ENCODE assay signal across 13 cellular contexts in the genomic region with DNA sequence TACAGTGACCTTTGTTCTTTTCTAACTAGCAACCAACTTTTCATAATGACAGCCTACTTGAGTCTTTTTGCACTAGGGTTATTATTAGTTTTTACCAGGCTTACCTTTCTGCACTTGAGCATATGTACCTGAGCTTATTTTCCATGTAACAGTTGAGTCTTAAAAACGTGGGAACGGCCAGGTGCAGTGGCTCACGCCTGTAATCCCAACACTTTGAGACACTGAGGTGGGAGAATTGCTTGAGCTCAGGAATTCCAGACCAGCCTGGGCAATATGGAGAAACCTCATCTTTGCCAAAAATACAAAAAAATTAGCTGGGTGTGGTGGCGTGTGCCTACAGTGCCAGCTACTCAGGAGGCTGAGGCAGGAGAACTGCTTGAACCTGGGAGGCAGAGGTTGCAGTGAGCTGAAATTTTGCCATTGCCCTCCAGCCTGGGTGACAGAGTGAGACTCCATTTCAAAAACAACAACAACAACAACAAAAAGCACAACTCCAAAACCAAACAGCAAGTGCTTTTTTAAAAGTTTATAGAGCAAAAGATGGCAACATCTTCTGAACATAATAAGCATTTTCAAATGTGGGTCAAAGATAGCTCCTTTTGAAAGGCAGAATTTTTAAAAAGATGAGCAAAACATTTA. TPM values are rescaled to one million over a fixed set of nuclear protein-coding genes. Genes with fewer than 3 reads are reported as not detected.
DNase-seq lines count a peak whose midpoint lies in the region; ATAC-seq and TF ChIP-seq lines count a peak whose summit lies in the region.
"Had no signal": no experiment of that assay in that cellular context is flagged by ENCODE, and none has a peak within 500 bp of the region (broad histone marks: within the 10 kb centered on the region; RNA-seq: fewer than 3 reads in every experiment).

No MANE protein-coding gene starts in this region.

- no peak for DNase-seq in GM23248
- DNase-seq in SK-N-MC (ENCODE audit: low read depth, low spot score), result no peak
- DNase-seq in left lung, result no peak
- no peak for DNase-seq in smooth muscle cell (lab: John Stamatoyannopoulos, UW; ENCODE audit: unreplicated experiment)
- DNase-seq in NCI-H69 (lab: John Stamatoyannopoulos, UW), result no peak
- no peak for DNase-seq in activated CD8-positive, alpha-beta memory T cell treated with anti-CD3 and anti-CD28 coated beads for 24 hours
- DNase-seq in mesendoderm, result no peak
- DNase-seq in GM13976 (ENCODE audit: low spot score), result no peak
- DNase-seq: activated CD4-positive, alpha-beta T cell treated with anti-CD3 and anti-CD28 coated beads for 1 hour; CD4-positive, CD25-positive, alpha-beta regulatory T cell; effector CD4-positive, alpha-beta T cell; NCI-H1694; stimulated activated naive CD8-positive, alpha-beta T cell treated with anti-CD3 and anti-CD28 coated beads, Interleukin-15, Interleukin-2, amounts not matched to agents 100 U/mL and 50 U/mL, for 24 hours had no signal

- H3K27me3 ChIP-seq in GM23248 (replicated peaks; ENCODE audit: insufficient read depth) (no peaks in the 10 kb centered on the region), left lung (no peaks in the 10 kb centered on the region), smooth muscle cell (ENCODE audit: low read depth) (no peaks in the 10 kb centered on the region), mesendoderm (ENCODE audit: insufficient read depth, low read length, poor library complexity) (no peaks in the 10 kb centered on the region)

- intact Hi-C loops in left lung (cut with DNase I), result no loop called here

- H3K27ac ChIP-seq in GM23248, result peak overlapping the region; percentile 84
- peak overlapping the region; percentile 78 for H3K27ac ChIP-seq in SK-N-MC
- peak overlapping the region; percentile 39 to 74 for H3K27ac ChIP-seq in left lung
- H3K27ac ChIP-seq in smooth muscle cell (ENCODE audit: low read depth), result no peak overlapping the region
- no peak overlapping the region for H3K27ac ChIP-seq in mesendoderm (ENCODE audit: low read depth, low read length)

- no peak overlapping the region for H2AK5ac ChIP-seq in mesendoderm (ENCODE audit: low read length)

- H3K4me3 ChIP-seq in GM23248 (peak overlapping the region; percentile 59), SK-N-MC (peak overlapping the region; percentile 65), left lung (no peak overlapping the region), smooth muscle cell (no peak overlapping the region), mesendoderm (ENCODE audit: low read length) (no peak overlapping the region)

- no peak overlapping the region for H3K18ac ChIP-seq in mesendoderm (ENCODE audit: low read length)

- H3K9me3 ChIP-seq in GM23248 (ENCODE audit: low read depth), result no peaks in the 10 kb centered on the region
- H3K9me3 ChIP-seq in SK-N-MC (ENCODE audit: low read depth, low read length), result no peaks in the 10 kb centered on the region
- no peaks in the 10 kb centered on the region for H3K9me3 ChIP-seq in left lung
- H3K9me3 ChIP-seq in smooth muscle cell (replicated peaks; ENCODE audit: low read depth), result no peaks in the 10 kb centered on the region

- H2AFZ ChIP-seq in GM23248 (peak overlapping the region; percentile 76), smooth muscle cell (ENCODE audit: low read depth) (peak overlapping the region; percentile 73)

- peak; percentile 23 for ATAC-seq in left lung
- ATAC-seq: stimulated activated naive CD8-positive, alpha-beta T cell treated with anti-CD3 and anti-CD28 coated beads, Interleukin-15, Interleukin-2, amounts not matched to agents 100 U/mL and 50 U/mL, for 24 hours had no signal

- H3K56ac ChIP-seq in mesendoderm (ENCODE audit: low read length), result no peak overlapping the region

- no peak overlapping the region for H4K8ac ChIP-seq in mesendoderm (ENCODE audit: low read depth, low read length)

- no peak overlapping the region for H4K5ac ChIP-seq in mesendoderm (ENCODE audit: low read length)

- in situ Hi-C loops in GM23248 (cut with MboI), result no loop called here
- in situ Hi-C loops in GM13976 (cut with MboI; ENCODE audit: low sequenced_read_pairs, unreplicated experiment), result no loop called here

- H3K4me1 ChIP-seq in GM23248 (ENCODE audit: insufficient read depth), result peaks cover 30% of the 10 kb centered on the region
- H3K4me1 ChIP-seq in left lung, result peaks cover 27 to 38% of the 10 kb centered on the region in 2 donors
- no peaks in the 10 kb centered on the region for H3K4me1 ChIP-seq in smooth muscle cell (ENCODE audit: low read depth)
- no peaks in the 10 kb centered on the region for H3K4me1 ChIP-seq in mesendoderm (ENCODE audit: control insufficient read depth, low read depth, low read length)

- H2BK5ac ChIP-seq in mesendoderm (ENCODE audit: low read length), result no peak overlapping the region

- H3K4ac ChIP-seq in mesendoderm (ENCODE audit: low read depth, low read length), result no peak overlapping the region

- H4K20me1 ChIP-seq in GM23248 (ENCODE audit: insufficient read depth), result no peaks in the 10 kb centered on the region
- no peaks in the 10 kb centered on the region for H4K20me1 ChIP-seq in smooth muscle cell (ENCODE audit: low read depth)

- H3K4me2 ChIP-seq in GM23248 (ENCODE audit: unreplicated experiment) (peak overlapping the region; percentile 95), smooth muscle cell (peak overlapping the region; percentile 28), mesendoderm (ENCODE audit: low read length) (no peak overlapping the region)

- WGBS in GM23248 (ENCODE audit: low coverage in 1 of 2, low lambda C conversion rate in 2 of 2, missing lambda C conversion rate in 2 of 2), 2 experiments, result 94 to 97% methylated on average over 4 of the region's 4 CpGs
- WGBS in smooth muscle cell (ENCODE audit: low lambda C conversion rate), result 88% methylated on average over 4 of the region's 4 CpGs
- no CpG with 5 or more reads among the region's 4 CpGs for WGBS in mesendoderm (ENCODE audit: extremely low coverage, insufficient coverage, low lambda C conversion rate)

- H3K9me2 ChIP-seq in GM23248 (ENCODE audit: insufficient read depth), result no peaks in the 10 kb centered on the region

- H3K23ac ChIP-seq in mesendoderm (ENCODE audit: low read length), result no peak overlapping the region

- peaks cover 21% of the 10 kb centered on the region for H3K79me2 ChIP-seq in GM23248 (ENCODE audit: insufficient read depth)
- no peaks in the 10 kb centered on the region for H3K79me2 ChIP-seq in smooth muscle cell (ENCODE audit: low read depth)
- no peaks in the 10 kb centered on the region for H3K79me2 ChIP-seq in mesendoderm (ENCODE audit: control insufficient read depth, insufficient read depth, low read length)

- no peak for TF ChIP-seq CTCF in left lung (IDR thresholded peaks at IDR 0.05)
- TF ChIP-seq CTCF in smooth muscle cell (IDR thresholded peaks at IDR 0.05; ENCODE audit: borderline replicate concordance, insufficient read depth, poor library complexity, severe bottlenecking), result no peak
- no peak for TF ChIP-seq CTCF in GM13976 (IDR thresholded peaks at IDR 0.05; ENCODE audit: borderline replicate concordance, control extremely low read depth, extremely low read depth, insufficient read depth, missing control alignments)

- H3F3A ChIP-seq in GM23248 (ENCODE audit: insufficient read depth) (peaks cover 28% of the 10 kb centered on the region), smooth muscle cell (ENCODE audit: low read depth) (no peaks in the 10 kb centered on the region)

- no peaks in the 10 kb centered on the region for H3K79me1 ChIP-seq in mesendoderm (ENCODE audit: low read length)

- no peak overlapping the region for H2BK15ac ChIP-seq in mesendoderm (replicated peaks; ENCODE audit: low read depth)

- no peak overlapping the region for H2BK120ac ChIP-seq in mesendoderm (ENCODE audit: low read depth, low read length)

- peak overlapping the region; percentile 70 for H3K9ac ChIP-seq in GM23248
- no peak overlapping the region for H3K9ac ChIP-seq in SK-N-MC (ENCODE audit: insufficient read length)
- no peak overlapping the region for H3K9ac ChIP-seq in smooth muscle cell (ENCODE audit: low read depth)
- no peak overlapping the region for H3K9ac ChIP-seq in mesendoderm (ENCODE audit: low read length)

- H3K36me3 ChIP-seq in GM23248 (ENCODE audit: low read depth) (no peaks in the 10 kb centered on the region), SK-N-MC (ENCODE audit: insufficient read depth, low read length) (no peaks in the 10 kb centered on the region), left lung (no peaks in the 10 kb centered on the region), smooth muscle cell (ENCODE audit: low read depth) (no peaks in the 10 kb centered on the region), mesendoderm (ENCODE audit: control insufficient read depth, insufficient read depth, low read length) (no peaks in the 10 kb centered on the region)

RNA-seq across cellular contexts. Expression of a gene that starts 57.1 kb away (rescaled TPM):
- total RNA-seq in GM23248 (2014; rRNA removed; shearing (Covaris generic)), result 0.11 TPM in 1 of 2 replicates, not detected in the other
- 0.10 and 0.11 TPM in 2 replicates for polyA plus RNA-seq in GM23248 (2016; fragmentation: Nextera tagmentation; extraction: Ambion mirVana)
- 1 to 10 TPM; 1.3 to 2.4 TPM for total RNA-seq in left lung
- not detected in 2 replicates for total RNA-seq in smooth muscle cell
- polyA plus RNA-seq in smooth muscle cell, result not detected in 2 replicates
- not detected for polyA plus RNA-seq in mesendoderm (2013, experiment 1 of 2)
- not detected for polyA plus RNA-seq in mesendoderm (2013, experiment 2 of 2)

Comparison
In these comparisons a context has a peak if more than half of its experiments do, and no peak if none do; other contexts are left out.
1. H3K27ac ChIP-seq: peak in GM23248 (single experiment), SK-N-MC (single experiment) and left lung (2 of 2); none in smooth muscle cell (single experiment) and mesendoderm (single experiment).
2. H3K4me3 ChIP-seq: peak in GM23248 (single experiment) and SK-N-MC (single experiment); none in left lung (0 of 2), smooth muscle cell (single experiment) and mesendoderm (single experiment).